In genomic region chr2:205369813-205370212, GRCh38 we compare ENCODE assay signal across 17 cellular contexts.
DNase-seq lines count a peak whose midpoint lies in the region; ATAC-seq, FAIRE-seq and TF ChIP-seq lines count a peak whose summit lies in the region.
"Had no signal": no experiment of that assay in that cellular context is flagged by ENCODE, and none has a peak within 500 bp of the region (broad histone marks: within the 10 kb centered on the region; RNA-seq: fewer than 3 reads in every experiment).

No MANE protein-coding gene starts in this region.

- no peak overlapping the region for H2AFZ ChIP-seq in endothelial cell of umbilical vein (ENCODE audit: low read depth, low read length)

- no peak for FAIRE-seq in endothelial cell of umbilical vein (lab: Jason Lieb, UNC)
- FAIRE-seq: G401.6, GM12892, H54 had no signal

- no peaks in the 10 kb centered on the region for H3K79me2 ChIP-seq in endothelial cell of umbilical vein (ENCODE audit: control insufficient read depth, insufficient read depth, low read length)

- TF ChIP-seq CTCF in heart right ventricle (IDR thresholded peaks at IDR 0.05) (no peak), endothelial cell of umbilical vein (IDR thresholded peaks at IDR 0.05; ENCODE audit: extremely low read depth in 1 of 2, insufficient read depth in 1 of 2, low read depth in 1 of 2, low read length in 2 of 2) (no peak)

- no peaks in the 10 kb centered on the region for H3K9me1 ChIP-seq in endothelial cell of umbilical vein (replicated peaks; ENCODE audit: control insufficient read depth, extremely low read depth, insufficient read depth, low read length)

- no peak overlapping the region for H3K9ac ChIP-seq in endothelial cell of umbilical vein (replicated peaks; ENCODE audit: extremely low read depth, insufficient read depth, low read length)

- H4K20me1 ChIP-seq in endothelial cell of umbilical vein (replicated peaks; ENCODE audit: control insufficient read depth, extremely low read depth, insufficient read depth, low read length) = no peaks in the 10 kb centered on the region

- CTCF ChIA-PET in endothelial cell of umbilical vein (lab: Charles Lee) = interaction anchor here (1.0 to 1.6 kb wide), 2 partner anchors 9 to 11 kb away, joined by 4 read pairs; no protein-coding TSS in a partner anchor

- peak in 4 of 8 donors; percentile 23 to 71 (median 50) for ATAC-seq in heart right ventricle

- H3K4me1 ChIP-seq in heart right ventricle (peaks cover 0 to 12% (median 0%) of the 10 kb centered on the region in 9 donors), endothelial cell of umbilical vein (ENCODE audit: control insufficient read depth, extremely low read depth, insufficient read depth, low read length) (peaks cover 8% of the 10 kb centered on the region)

- H3K4me3 ChIP-seq in heart right ventricle (no peak overlapping the region), endothelial cell of umbilical vein (replicated peaks in 1 of 3; ENCODE audit: insufficient read depth in 1 of 3, low read depth in 1 of 3, low read length in 3 of 3) (no peak overlapping the region)
- H3K4me3 ChIP-seq: HAP-1 had no signal

- peak; percentile 17 to 31 for DNase-seq in heart right ventricle
- no peak for DNase-seq in cardiac septum (ENCODE audit: low spot score)
- peak; percentile 6 for DNase-seq in dermis blood vessel endothelial cell
- DNase-seq in endothelial cell of umbilical vein (ENCODE audit: low read depth, low spot score) = peak; percentile 69
- no peak for DNase-seq in SHP77 (lab: John Stamatoyannopoulos, UW)
- DNase-seq in NCI-H1930 (lab: John Stamatoyannopoulos, UW) = no peak
- DNase-seq: C1 segment of cervical spinal cord; Caco-2; CD4-positive, alpha-beta memory T cell; DMS153; DND-41; GOT3; HFFc6 had no signal

- H3K27me3 ChIP-seq in heart right ventricle = no peaks in the 10 kb centered on the region
- H3K27me3 ChIP-seq in endothelial cell of umbilical vein (ENCODE audit: control insufficient read depth in 2 of 2, insufficient read depth in 2 of 2, low read length in 2 of 2) = no peaks in the 10 kb centered on the region

- 32 to 42% methylated on average over 1 of the region's 1 CpG for WGBS in heart right ventricle, 2 donors

- H3K36me3 ChIP-seq in heart right ventricle = no peaks in the 10 kb centered on the region
- H3K36me3 ChIP-seq in endothelial cell of umbilical vein (ENCODE audit: control insufficient read depth in 2 of 2, extremely low read depth in 1 of 2, insufficient read depth in 2 of 2, low read length in 2 of 2) = no peaks in the 10 kb centered on the region
- H3K36me3 ChIP-seq: HAP-1 had no signal

- intact Hi-C loops in heart right ventricle (cut with DNase I) (no loop called here), cardiac septum (cut with DNase I) (no loop called here), endothelial cell of umbilical vein (cut with micrococcal nuclease) (no loop called here)

- TF ChIP-seq POLR2A in endothelial cell of umbilical vein (IDR thresholded peaks at IDR 0.05; ENCODE audit: low read depth, low read length) = no peak

- dilution Hi-C loops in endothelial cell of umbilical vein (cut with MboI; ENCODE audit: extremely low pct_ligation_motif_present, low sequenced_read_pairs) = no loop called here

- H3K27ac ChIP-seq in heart right ventricle (no peak overlapping the region), endothelial cell of umbilical vein (ENCODE audit: insufficient read depth, low read depth, low read length) (no peak overlapping the region)

- H3K4me2 ChIP-seq in endothelial cell of umbilical vein (ENCODE audit: insufficient read depth, low read length) = no peak overlapping the region

- POLR2A ChIA-PET in endothelial cell of umbilical vein (lab: Charles Lee) = no interaction called here

- BruUV-seq in endothelial cell of umbilical vein (replicated peaks; lab: Mats Ljungman, UMichigan) = no TSS peak

- peaks cover 0 to 3% (median 0%) of the 10 kb centered on the region in 11 donors for H3K9me3 ChIP-seq in heart right ventricle
- H3K9me3 ChIP-seq in endothelial cell of umbilical vein (replicated peaks; ENCODE audit: control insufficient read depth, insufficient read depth, low read length) = no peaks in the 10 kb centered on the region
- H3K9me3 ChIP-seq: Caco-2, HAP-1 had no signal

TF ChIP-seq in endothelial cell of umbilical vein, 7 proteins besides CTCF, POLR2A, EP300 and RAD21:
- TF ChIP-seq MAX (IDR thresholded peaks at IDR 0.05; ENCODE audit: insufficient read depth, insufficient read length) (no peak), EZH2 (IDR thresholded peaks at IDR 0.05; ENCODE audit: borderline replicate concordance, low read depth, low read length, severe bottlenecking) (no peak), MYC (IDR thresholded peaks at IDR 0.05; ENCODE audit: low read depth, low read length) (no peak), FOS (IDR thresholded peaks at IDR 0.05; ENCODE audit: borderline replicate concordance, insufficient read depth, low read length) (no peak), JUN (IDR thresholded peaks at IDR 0.05; ENCODE audit: borderline replicate concordance, insufficient read depth, insufficient read length, low read depth) (no peak), GATA2 (IDR thresholded peaks at IDR 0.05; ENCODE audit: insufficient read depth, insufficient read length, low read depth, low read length) (no peak), POLR2AphosphoS5 (IDR thresholded peaks at IDR 0.05; ENCODE audit: insufficient read depth, low read depth, low read length) (no peak)

Comparison
In these comparisons a context has a peak if more than half of its experiments do, and no peak if none do; other contexts are left out.
1. DNase-seq: peak in heart right ventricle (2 of 2), dermis blood vessel endothelial cell (single experiment) and endothelial cell of umbilical vein (single experiment); none in cardiac septum (single experiment), SHP77 (0 of 2) and NCI-H1930 (0 of 2).